25 cellular contexts compared by ENCODE assay signal in the genomic region with DNA sequence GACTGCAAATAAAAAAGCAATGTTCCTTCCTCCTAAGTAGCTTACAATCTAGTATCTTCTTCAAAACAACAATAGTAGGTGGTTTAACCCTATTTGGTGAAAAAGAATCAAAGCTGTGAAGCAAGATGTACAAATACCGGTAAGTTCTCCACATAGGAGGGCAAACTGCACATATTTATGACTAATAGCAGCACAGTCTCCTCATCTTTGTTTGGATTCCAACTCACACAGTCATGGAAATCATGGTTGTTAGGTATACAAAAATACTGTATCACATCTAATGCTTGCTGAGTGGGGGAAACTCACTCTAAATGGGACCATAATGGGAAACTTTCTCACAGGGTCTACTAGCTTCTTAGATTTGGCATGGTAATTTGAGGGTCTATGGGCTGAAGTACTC.
DNase-seq lines count a peak whose midpoint lies in the region; ATAC-seq, FAIRE-seq and TF ChIP-seq lines count a peak whose summit lies in the region.
"Had no signal": no experiment of that assay in that cellular context is flagged by ENCODE, and none has a peak within 500 bp of the region (broad histone marks: within the 10 kb centered on the region; RNA-seq: fewer than 3 reads in every experiment).

No MANE protein-coding gene starts in this region.

- peaks cover 2 to 3% of the 10 kb centered on the region in 2 experiments for H3K36me3 ChIP-seq in keratinocyte (ENCODE audit: control insufficient read depth in 2 of 2, extremely low read depth in 1 of 2, insufficient read depth in 2 of 2, low read length in 2 of 2)
- H3K36me3 ChIP-seq in transverse colon, result no peaks in the 10 kb centered on the region
- H3K36me3 ChIP-seq: BLaER1 treated with 17β-estradiol and CSF1 and Interleukin-3, amounts not matched to agents 10 nM and 100 nM; colonic mucosa; heart right ventricle; suprapubic skin had no signal

- in situ Hi-C loops in transverse colon (cut with MboI; ENCODE audit: low pct_ligation_motif_present in 1 of 4, low pct_unique_long_range_greater_than_20kb in 1 of 4, low sequenced_read_pairs in 3 of 4), result no loop called here

- no peak overlapping the region for H3K9ac ChIP-seq in keratinocyte (ENCODE audit: control insufficient read depth, extremely low read depth, insufficient read depth, low read length)
- H3K9ac ChIP-seq: BLaER1 treated with 17β-estradiol and CSF1 and Interleukin-3, amounts not matched to agents 10 nM and 100 nM had no signal

- FAIRE-seq in keratinocyte (lab: Jason Lieb, UNC), result peak; percentile 49
- FAIRE-seq: GM18507 had no signal

- intact Hi-C loops in transverse colon (cut with DNase I; ENCODE audit: low total_unique reads), result no loop called here

- H3K9me3 ChIP-seq in keratinocyte (ENCODE audit: control insufficient read depth, low read depth, low read length) (no peaks in the 10 kb centered on the region), transverse colon (peaks cover 0 to 3% of the 10 kb centered on the region in 2 donors)
- H3K9me3 ChIP-seq: colonic mucosa, suprapubic skin had no signal

- DNase-seq in AG20443 (ENCODE audit: low spot score) (peak; percentile 47), M059J (ENCODE audit: low read depth) (peak; percentile 75), keratinocyte (ENCODE audit: low read depth, low spot score) (no peak), transverse colon (no peak), LoVo (ENCODE audit: low spot score) (no peak), SKM-1 treated with dmso at 0.1 percent for 144 hours (lab: John Stamatoyannopoulos, UW; ENCODE audit: unreplicated experiment) (no peak)
- no peak for DNase-seq in central memory CD8-positive, alpha-beta T cell (ENCODE audit: low spot score in 2 of 2)
- DNase-seq: activated CD4-positive, alpha-beta T cell treated with anti-CD3 and anti-CD28 coated beads, Interleukin-2, amount 50 U/mL, for 4 hours; activated naive CD8-positive, alpha-beta T cell treated with anti-CD3 and anti-CD28 coated beads, Interleukin-2, amount 50 U/mL, for 24 hours; activated T-cell treated with anti-CD3 and anti-CD28 coated beads, Interleukin-2, amount 50 U/mL, for 24 hours; colonic mucosa; DMS 273 treated with DMSO at 0.1 percent for 48 hours; heart right ventricle; islet precursor cell; mesendoderm; NCI-H1417; NCI-H2171 treated with DMSO at 0.1 percent for 48 hours; NCI-H82; stimulated activated CD4-positive, alpha-beta T cell treated with anti-CD3 and anti-CD28 coated beads, Interleukin-1b, Interleukin-23, amount 100 ng/mL, for 48 hours had no signal

- H3K9me3 Mint-ChIP-seq in central memory CD8-positive, alpha-beta T cell, result no peaks in the 10 kb centered on the region
- H3K9me3 Mint-ChIP-seq: activated naive CD8-positive, alpha-beta T cell treated with anti-CD3 and anti-CD28 coated beads, Interleukin-2, amount 50 U/mL, for 24 hours had no signal

- H3K4me1 Mint-ChIP-seq in central memory CD8-positive, alpha-beta T cell, result peaks cover 12% of the 10 kb centered on the region
- H3K4me1 Mint-ChIP-seq: activated naive CD8-positive, alpha-beta T cell treated with anti-CD3 and anti-CD28 coated beads, Interleukin-2, amount 50 U/mL, for 24 hours; nephron had no signal

- dilution Hi-C loops in keratinocyte (cut with MboI; ENCODE audit: extremely low pct_ligation_motif_present, low sequenced_read_pairs), result no loop called here

- no peak for TF ChIP-seq EP300 in transverse colon (IDR thresholded peaks at IDR 0.05; ENCODE audit: low read depth)

- 93% methylated on average over 1 of the region's 1 CpG; no CpG with 5 or more reads in 1 of the 2 donors for WGBS in transverse colon (ENCODE audit: low coverage in 1 of 2), 2 donors

- H3K4me3 ChIP-seq in keratinocyte (ENCODE audit: control insufficient read depth in 2 of 3, extremely low read depth in 1 of 3, insufficient read depth in 2 of 3, low read depth in 1 of 3, low read length in 3 of 3) (no peak overlapping the region), transverse colon (no peak overlapping the region)
- H3K4me3 ChIP-seq: BLaER1 treated with 17β-estradiol and CSF1 and Interleukin-3, amounts not matched to agents 10 nM and 100 nM; colonic mucosa; heart right ventricle; suprapubic skin had no signal

- peaks cover 15% of the 10 kb centered on the region for H3K79me2 ChIP-seq in keratinocyte (ENCODE audit: control insufficient read depth, insufficient read depth, low read length)

- TF ChIP-seq CTCF in keratinocyte (optimal IDR thresholded peaks at IDR 0.05 in 1 of 3, IDR thresholded peaks at IDR 0.05 in 1 of 3, conservative IDR thresholded peaks at IDR 0.05 in 1 of 3; ENCODE audit: extremely low read depth in 1 of 3, insufficient read depth in 2 of 3, low read length in 3 of 3), result no peak
- TF ChIP-seq CTCF in transverse colon (IDR thresholded peaks at IDR 0.05), result no peak

- H3K27ac ChIP-seq in keratinocyte (ENCODE audit: control insufficient read depth, insufficient read depth, low read length), result no peak overlapping the region
- H3K27ac ChIP-seq in transverse colon, result no peak overlapping the region
- H3K27ac ChIP-seq: BLaER1 treated with 17β-estradiol and CSF1 and Interleukin-3, amounts not matched to agents 10 nM and 100 nM; colonic mucosa; heart right ventricle; suprapubic skin had no signal

- no peaks in the 10 kb centered on the region for H3K9me1 ChIP-seq in keratinocyte (ENCODE audit: control insufficient read depth, extremely low read depth, insufficient read depth, low read length)

- no peak for TF ChIP-seq POLR2A in transverse colon (IDR thresholded peaks at IDR 0.05)

- peak overlapping the region; percentile 35 for H3K27ac Mint-ChIP-seq in central memory CD8-positive, alpha-beta T cell (ENCODE audit: low read depth)
- H3K27ac Mint-ChIP-seq: activated naive CD8-positive, alpha-beta T cell treated with anti-CD3 and anti-CD28 coated beads, Interleukin-2, amount 50 U/mL, for 24 hours; activated T-cell treated with anti-CD3 and anti-CD28 coated beads, Interleukin-2, amount 50 U/mL, for 24 hours; nephron had no signal

- H3K27me3 Mint-ChIP-seq in central memory CD8-positive, alpha-beta T cell, result no peaks in the 10 kb centered on the region
- H3K27me3 Mint-ChIP-seq: activated naive CD8-positive, alpha-beta T cell treated with anti-CD3 and anti-CD28 coated beads, Interleukin-2, amount 50 U/mL, for 24 hours; activated T-cell treated with anti-CD3 and anti-CD28 coated beads, Interleukin-2, amount 50 U/mL, for 24 hours had no signal

- H4K20me1 ChIP-seq in keratinocyte (ENCODE audit: control insufficient read depth, extremely low read depth, insufficient read depth, low read length), result no peaks in the 10 kb centered on the region
- H4K20me1 ChIP-seq: BLaER1 treated with 17β-estradiol and CSF1 and Interleukin-3, amounts not matched to agents 10 nM and 100 nM had no signal

- no peaks in the 10 kb centered on the region for H3K27me3 ChIP-seq in keratinocyte (ENCODE audit: control insufficient read depth, extremely low read depth, insufficient read depth, low read length)
- H3K27me3 ChIP-seq in transverse colon, result no peaks in the 10 kb centered on the region
- H3K27me3 ChIP-seq: BLaER1 treated with 17β-estradiol and CSF1 and Interleukin-3, amounts not matched to agents 10 nM and 100 nM; colonic mucosa; heart right ventricle; suprapubic skin had no signal

- no peak overlapping the region for H3K4me3 Mint-ChIP-seq in central memory CD8-positive, alpha-beta T cell
- H3K4me3 Mint-ChIP-seq: activated naive CD8-positive, alpha-beta T cell treated with anti-CD3 and anti-CD28 coated beads, Interleukin-2, amount 50 U/mL, for 24 hours; activated T-cell treated with anti-CD3 and anti-CD28 coated beads, Interleukin-2, amount 50 U/mL, for 24 hours; nephron had no signal

- ATAC-seq in central memory CD8-positive, alpha-beta T cell (replicated peaks; ENCODE audit: extremely low read depth, poor library complexity, severe bottlenecking), result no peak
- ATAC-seq in GM19351 (IDR thresholded peaks at IDR 0.05; ENCODE audit: unreplicated experiment), result no peak
- ATAC-seq: activated naive CD8-positive, alpha-beta T cell treated with anti-CD3 and anti-CD28 coated beads, Interleukin-2, amount 50 U/mL, for 24 hours; heart right ventricle; Panc1 had no signal

- peaks cover 12% of the 10 kb centered on the region for H3K36me3 Mint-ChIP-seq in central memory CD8-positive, alpha-beta T cell (ENCODE audit: insufficient read depth)

- no peak overlapping the region for H2AFZ ChIP-seq in keratinocyte (ENCODE audit: control insufficient read depth, low read length)

- H3K4me2 ChIP-seq in keratinocyte (ENCODE audit: control insufficient read depth, extremely low read depth, insufficient read depth, low read depth, low read length), result no peak overlapping the region
- H3K4me2 ChIP-seq: BLaER1 treated with 17β-estradiol and CSF1 and Interleukin-3, amounts not matched to agents 10 nM and 100 nM had no signal

- H3K4me1 ChIP-seq in keratinocyte (ENCODE audit: control insufficient read depth, extremely low read depth, insufficient read depth, low read length) (peaks cover 8% of the 10 kb centered on the region), transverse colon (no peaks in the 10 kb centered on the region)
- H3K4me1 ChIP-seq: BLaER1 treated with 17β-estradiol and CSF1 and Interleukin-3, amounts not matched to agents 10 nM and 100 nM; colonic mucosa; heart right ventricle; suprapubic skin had no signal

Comparison
In these comparisons a context has a peak if more than half of its experiments do, and no peak if none do; other contexts are left out.
1. DNase-seq: peak in AG20443 (single experiment) and M059J (single experiment); none in central memory CD8-positive, alpha-beta T cell (0 of 2), keratinocyte (single experiment), transverse colon (single experiment), LoVo (single experiment) and SKM-1 treated with dmso at 0.1 percent for 144 hours (single experiment).